In the genomic region with DNA sequence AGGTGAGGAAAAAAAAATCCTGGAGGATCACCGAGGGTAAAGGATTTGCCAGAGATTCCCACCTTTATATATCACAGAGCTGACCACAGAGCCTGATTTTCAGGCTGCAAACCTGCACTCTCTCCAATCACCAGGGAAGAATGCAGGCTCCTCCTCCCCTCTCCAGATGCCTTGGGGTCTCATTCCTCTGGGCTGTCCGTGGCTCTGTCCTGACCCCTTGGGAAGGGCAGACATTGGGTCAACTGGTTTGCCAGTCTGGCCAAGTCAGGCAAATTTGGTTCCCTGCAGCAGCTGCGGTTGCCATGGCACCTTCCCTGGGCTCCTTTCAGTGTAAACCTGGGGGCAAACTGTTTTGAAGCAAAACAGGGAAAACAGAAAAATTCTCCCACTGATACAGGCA, we compare ENCODE assay signal across 1 cellular context.
TF ChIP-seq lines count a peak whose summit lies in the region.

No MANE protein-coding gene starts in this region.

TF ChIP-seq in WTC11, 78 proteins besides CTCF, POLR2A, EP300 and RAD21 (continued from another document):
- TF ChIP-seq, protein P1, sequence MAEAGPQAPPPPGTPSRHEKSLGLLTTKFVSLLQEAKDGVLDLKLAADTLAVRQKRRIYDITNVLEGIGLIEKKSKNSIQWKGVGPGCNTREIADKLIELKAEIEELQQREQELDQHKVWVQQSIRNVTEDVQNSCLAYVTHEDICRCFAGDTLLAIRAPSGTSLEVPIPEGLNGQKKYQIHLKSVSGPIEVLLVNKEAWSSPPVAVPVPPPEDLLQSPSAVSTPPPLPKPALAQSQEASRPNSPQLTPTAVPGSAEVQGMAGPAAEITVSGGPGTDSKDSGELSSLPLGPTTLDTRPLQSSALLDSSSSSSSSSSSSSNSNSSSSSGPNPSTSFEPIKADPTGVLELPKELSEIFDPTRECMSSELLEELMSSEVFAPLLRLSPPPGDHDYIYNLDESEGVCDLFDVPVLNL (CRISPR knock-in tag; IDR thresholded peaks at IDR 0.05; ENCODE audit: borderline replicate concordance, low read depth), result no peak
- no peak for TF ChIP-seq ZNF121 (CRISPR knock-in tag; IDR thresholded peaks at IDR 0.05)
- no peak for TF ChIP-seq GABPB1 (CRISPR knock-in tag; IDR thresholded peaks at IDR 0.05)
- TF ChIP-seq, protein P2, sequence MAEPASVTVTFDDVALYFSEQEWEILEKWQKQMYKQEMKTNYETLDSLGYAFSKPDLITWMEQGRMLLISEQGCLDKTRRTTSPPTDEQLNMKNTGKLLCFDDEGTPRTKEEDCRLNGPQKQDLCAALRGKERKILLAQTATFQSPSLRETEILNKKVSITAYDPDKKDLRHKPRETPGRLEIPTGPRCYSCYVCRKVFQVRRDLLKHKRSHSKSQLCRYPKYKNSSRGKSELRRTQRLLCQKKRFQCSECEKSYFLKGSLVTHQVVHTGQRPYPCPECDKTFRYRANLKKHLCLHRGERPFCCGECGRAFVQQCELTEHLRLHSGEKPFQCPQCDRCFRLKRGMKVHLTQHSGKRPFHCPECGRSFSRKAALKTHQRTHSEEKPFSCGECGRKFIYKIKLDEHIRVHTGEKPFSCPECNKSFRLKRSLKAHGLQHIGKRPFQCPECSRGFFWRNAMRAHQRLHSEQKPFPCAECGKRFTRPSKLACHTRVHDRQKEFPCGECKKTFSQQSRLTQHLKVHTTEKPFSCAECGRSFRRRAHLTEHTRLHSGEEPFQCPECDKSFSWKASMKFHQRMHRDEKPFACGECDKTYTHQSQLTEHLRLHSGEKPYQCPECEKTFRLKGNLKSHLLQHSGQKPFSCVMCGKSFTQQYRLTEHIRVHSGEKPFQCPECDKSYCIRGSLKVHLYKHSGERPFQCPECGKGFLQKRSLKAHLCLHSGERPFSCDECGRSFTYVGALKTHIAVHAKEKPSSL (CRISPR knock-in tag; conservative IDR thresholded peaks at IDR 0.05), result no peak
- no peak for TF ChIP-seq ELF4 (CRISPR knock-in tag; IDR thresholded peaks at IDR 0.05; ENCODE audit: low read depth)
- TF ChIP-seq, protein P3, sequence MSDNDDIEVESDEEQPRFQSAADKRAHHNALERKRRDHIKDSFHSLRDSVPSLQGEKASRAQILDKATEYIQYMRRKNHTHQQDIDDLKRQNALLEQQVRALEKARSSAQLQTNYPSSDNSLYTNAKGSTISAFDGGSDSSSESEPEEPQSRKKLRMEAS (CRISPR knock-in tag; IDR thresholded peaks at IDR 0.05), result no peak
- no peak for TF ChIP-seq CREM (CRISPR knock-in tag; IDR thresholded peaks at IDR 0.05)
- no peak for TF ChIP-seq ZNF423 (CRISPR knock-in tag; IDR thresholded peaks at IDR 0.05)
